Comparison of ENCODE assay signal across 17 cellular contexts in the genomic region with DNA sequence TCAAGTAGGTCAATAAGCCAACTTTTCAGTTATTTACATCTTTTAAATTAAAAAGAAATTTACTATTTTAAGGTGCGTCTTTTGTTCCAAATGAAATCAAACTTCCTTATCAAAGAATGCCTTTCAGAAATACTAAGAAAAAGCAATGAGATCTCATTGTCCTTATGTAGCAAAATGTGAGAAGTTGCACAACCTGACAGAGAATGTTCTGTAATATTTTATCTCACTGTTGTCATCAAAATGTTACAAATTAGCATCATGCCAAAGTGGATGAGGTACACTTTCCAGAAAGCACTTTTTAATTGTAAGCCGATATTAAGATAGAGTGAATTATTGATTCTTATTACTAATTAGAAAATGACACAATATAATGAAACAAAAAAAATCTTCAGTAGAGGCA. TPM values are rescaled to one million over a fixed set of nuclear protein-coding genes. Genes with fewer than 3 reads are reported as not detected.
DNase-seq lines count a peak whose midpoint lies in the region; ATAC-seq, FAIRE-seq and TF ChIP-seq lines count a peak whose summit lies in the region.
"Had no signal": no experiment of that assay in that cellular context is flagged by ENCODE, and none has a peak within 500 bp of the region (broad histone marks: within the 10 kb centered on the region; RNA-seq: fewer than 3 reads in every experiment).

No MANE protein-coding gene starts in this region.

- DNase-seq in HepG2 (ENCODE audit: low spot score) (no peak), coronary artery (ENCODE audit: low spot score) (no peak), hepatocyte (ENCODE audit: low spot score) (no peak), upper lobe of right lung (no peak), GM23338 (ENCODE audit: low spot score) (no peak)
- DNase-seq: activated gamma-delta T cell treated with Interleukin-2 at 50 U/mL for 16 hours; CD4-positive, CD25-positive, alpha-beta regulatory T cell; DND-41; left lung; naive thymus-derived CD4-positive, alpha-beta T cell; NCI-H1105; stomach; uterus had no signal

- peaks cover 37% of the 10 kb centered on the region for H3K4me1 Mint-ChIP-seq in GM23338
- H3K4me1 Mint-ChIP-seq: CD4-positive, CD25-positive, alpha-beta regulatory T cell; naive thymus-derived CD4-positive, alpha-beta T cell had no signal

- H3K4me2 ChIP-seq in HepG2 (ENCODE audit: low read depth, low read length) (no peak overlapping the region), hepatocyte (peak overlapping the region; percentile 50), GM23338 (no peak overlapping the region)

- no peaks in the 10 kb centered on the region for H3K36me3 ChIP-seq in liver (ENCODE audit: control insufficient read depth in 4 of 4, insufficient read depth in 3 of 4, low read depth in 1 of 4, low read length in 3 of 4)
- H3K36me3 ChIP-seq in HepG2 (replicated peaks in 1 of 2; ENCODE audit: control insufficient read depth in 1 of 2, insufficient read depth in 2 of 2, low read length in 2 of 2), result no peaks in the 10 kb centered on the region
- no peaks in the 10 kb centered on the region for H3K36me3 ChIP-seq in hepatocyte (replicated peaks; ENCODE audit: insufficient read depth, low read depth)
- H3K36me3 ChIP-seq in upper lobe of right lung, result no peaks in the 10 kb centered on the region
- no peaks in the 10 kb centered on the region for H3K36me3 ChIP-seq in GM23338 (ENCODE audit: insufficient read depth)
- H3K36me3 ChIP-seq: left lung, stomach, uterus had no signal

- H3F3A ChIP-seq in GM23338 (replicated peaks; ENCODE audit: low read depth), result no peaks in the 10 kb centered on the region

- no peaks in the 10 kb centered on the region; the same call in 2 of the 3 replicates for H3K9me3 Mint-ChIP-seq in GM23338

- no peak for ATAC-seq in HepG2
- ATAC-seq in upper lobe of right lung, result no peak
- ATAC-seq in GM23338, result no peak
- no peak for ATAC-seq in GM21737 (IDR thresholded peaks at IDR 0.05; ENCODE audit: unreplicated experiment)
- no peak for ATAC-seq in GM19397 (IDR thresholded peaks at IDR 0.05; ENCODE audit: unreplicated experiment)
- ATAC-seq: naive thymus-derived CD4-positive, alpha-beta T cell had no signal

- CTCF ChIA-PET in HepG2 (lab: Yijun Ruan, JAX; ENCODE audit: low intra/inter-chr PET ratio, low total read pairs), result no interaction called here

- H4K20me1 ChIP-seq in HepG2 (ENCODE audit: insufficient read depth, low read length) (no peaks in the 10 kb centered on the region), hepatocyte (ENCODE audit: insufficient read depth, poor library complexity, severe bottlenecking) (no peaks in the 10 kb centered on the region), GM23338 (replicated peaks; ENCODE audit: insufficient read depth) (peaks cover 22% of the 10 kb centered on the region; the same call in 1 of the 2 replicates)

- no peak for TF ChIP-seq POLR2A in HepG2 (IDR thresholded peaks at IDR 0.05; ENCODE audit: insufficient read depth in 1 of 2, low read depth in 2 of 2, low read length in 2 of 2)

- POLR2A ChIA-PET in HepG2 (lab: Yijun Ruan, JAX), result no interaction called here

- peaks cover 13% of the 10 kb centered on the region; the same call in 2 of the 3 replicates for H3K36me3 Mint-ChIP-seq in GM23338 (ENCODE audit: low read depth)
- H3K36me3 Mint-ChIP-seq: CD4-positive, CD25-positive, alpha-beta regulatory T cell; naive thymus-derived CD4-positive, alpha-beta T cell had no signal

- peaks cover 0 to 12% (median 10%) of the 10 kb centered on the region in 4 donors for H3K4me1 ChIP-seq in liver (ENCODE audit: control insufficient read depth in 4 of 4, insufficient read depth in 4 of 4, low read length in 3 of 4)
- no peaks in the 10 kb centered on the region for H3K4me1 ChIP-seq in HepG2 (ENCODE audit: insufficient read depth, low read length)
- H3K4me1 ChIP-seq in hepatocyte (ENCODE audit: insufficient read depth), result no peaks in the 10 kb centered on the region
- H3K4me1 ChIP-seq in upper lobe of right lung, result peaks cover 4% of the 10 kb centered on the region
- peaks cover 42% of the 10 kb centered on the region for H3K4me1 ChIP-seq in GM23338 (ENCODE audit: insufficient read depth)
- H3K4me1 ChIP-seq: stomach, uterus had no signal

- no peaks in the 10 kb centered on the region for H3K27me3 ChIP-seq in liver (ENCODE audit: control insufficient read depth in 4 of 4, insufficient read depth in 4 of 4, low read length in 3 of 4)
- no peaks in the 10 kb centered on the region for H3K27me3 ChIP-seq in HepG2 (ENCODE audit: control insufficient read depth in 1 of 2, insufficient read depth in 2 of 2, low read length in 2 of 2)
- no peaks in the 10 kb centered on the region for H3K27me3 ChIP-seq in hepatocyte
- H3K27me3 ChIP-seq in upper lobe of right lung, result no peaks in the 10 kb centered on the region
- H3K27me3 ChIP-seq in GM23338 (ENCODE audit: insufficient read depth), result no peaks in the 10 kb centered on the region
- H3K27me3 ChIP-seq: left lung, stomach, uterus had no signal

- H3K9me3 ChIP-seq in liver (ENCODE audit: control insufficient read depth in 4 of 4, low read length in 3 of 4) (peaks cover 0 to 4% (median 0%) of the 10 kb centered on the region in 4 donors), HepG2 (ENCODE audit: low read length) (peaks cover 18% of the 10 kb centered on the region), hepatocyte (ENCODE audit: low read depth) (no peaks in the 10 kb centered on the region), upper lobe of right lung (no peaks in the 10 kb centered on the region)
- H3K9me3 ChIP-seq: uterus had no signal

- in situ Hi-C loops in HepG2 (cut with HindIII; ENCODE audit: extremely low pct_ligation_motif_present, low pct_unique_long_range_greater_than_20kb), result no loop called here

- H3K9me2 ChIP-seq in hepatocyte (replicated peaks; ENCODE audit: insufficient read depth) (no peaks in the 10 kb centered on the region), GM23338 (ENCODE audit: insufficient read depth) (no peaks in the 10 kb centered on the region)

- no TSS peak for BruUV-seq in HepG2 (replicated peaks; lab: Mats Ljungman, UMichigan)

- WGBS in liver, result 41% methylated on average over 2 of the region's 2 CpGs
- WGBS in HepG2 (ENCODE audit: low lambda C conversion rate), result 27% methylated on average over 2 of the region's 2 CpGs
- 98% methylated on average over 2 of the region's 2 CpGs for WGBS in hepatocyte (ENCODE audit: low lambda C conversion rate, missing lambda C conversion rate)

- TF ChIP-seq RAD21 in liver (IDR thresholded peaks at IDR 0.05) (no peak), HepG2 (CRISPR knock-in tag; IDR thresholded peaks at IDR 0.05) (no peak)

- peak overlapping the region in 1 of 2 donors; percentile 5 for H3K9ac ChIP-seq in liver (ENCODE audit: low read depth in 1 of 2, low read length in 2 of 2)
- no peak overlapping the region for H3K9ac ChIP-seq in HepG2 (ENCODE audit: insufficient read depth, low read depth, low read length)

- intact Hi-C loops in HepG2 (cut with micrococcal nuclease; ENCODE audit: unreplicated experiment) (no loop called here), upper lobe of right lung (cut with DNase I) (no loop called here)

- no peak overlapping the region for H3K27ac Mint-ChIP-seq in GM23338
- H3K27ac Mint-ChIP-seq: CD4-positive, CD25-positive, alpha-beta regulatory T cell; naive thymus-derived CD4-positive, alpha-beta T cell; T-helper 2 cell treated with Interferon-gamma antibody and Interleukin-4, amounts not matched to agents 5 μg/mL and 100 μg/mL, for 36 hours had no signal

- H3K27me3 Mint-ChIP-seq in GM23338 (ENCODE audit: insufficient read depth, low read depth, poor library complexity), result no peaks in the 10 kb centered on the region
- H3K27me3 Mint-ChIP-seq: CD4-positive, CD25-positive, alpha-beta regulatory T cell; naive thymus-derived CD4-positive, alpha-beta T cell had no signal

- no peak overlapping the region for H3K4me3 Mint-ChIP-seq in GM23338
- H3K4me3 Mint-ChIP-seq: CD4-positive, CD25-positive, alpha-beta regulatory T cell; naive thymus-derived CD4-positive, alpha-beta T cell; T-helper 2 cell treated with Interferon-gamma antibody and Interleukin-4, amounts not matched to agents 5 μg/mL and 100 μg/mL, for 36 hours had no signal

- H3K79me2 ChIP-seq in HepG2 (ENCODE audit: insufficient read depth, low read length) (no peaks in the 10 kb centered on the region), hepatocyte (no peaks in the 10 kb centered on the region), GM23338 (replicated peaks; ENCODE audit: insufficient read depth) (peaks cover 67% of the 10 kb centered on the region)

- no peak for TF ChIP-seq CTCF in liver (IDR thresholded peaks at IDR 0.05; ENCODE audit: low read depth, low read length, missing input control)
- TF ChIP-seq CTCF in HepG2 (CRISPR knock-in tag; IDR thresholded peaks at IDR 0.05), result no peak
- TF ChIP-seq CTCF in coronary artery (IDR thresholded peaks at IDR 0.05), result no peak
- no peak for TF ChIP-seq CTCF in hepatocyte (IDR thresholded peaks at IDR 0.05; ENCODE audit: poor library complexity)
- TF ChIP-seq CTCF in upper lobe of right lung (IDR thresholded peaks at IDR 0.05), result no peak
- no peak for TF ChIP-seq CTCF in GM23338 (conservative IDR thresholded peaks at IDR 0.05; ENCODE audit: low read depth in 2 of 2)

- H3K4me3 ChIP-seq in liver (ENCODE audit: low read depth in 1 of 3, low read length in 3 of 3) (peak overlapping the region in 2 of 3 donors; percentile 2 to 11), HepG2 (replicated peaks in 1 of 3; ENCODE audit: insufficient read depth in 1 of 3, low read depth in 2 of 3, low read length in 3 of 3) (no peak overlapping the region), coronary artery (peak overlapping the region; percentile 53), hepatocyte (no peak overlapping the region), upper lobe of right lung (peak overlapping the region; percentile 29), GM23338 (no peak overlapping the region)
- H3K4me3 ChIP-seq: uterus had no signal

- FAIRE-seq in HepG2 (lab: Jason Lieb, UNC), result no peak

- no peak for TF ChIP-seq EP300 in HepG2 (IDR thresholded peaks at IDR 0.05; ENCODE audit: low read depth in 2 of 2, low read length in 2 of 2)
- no peak for TF ChIP-seq EP300 in HepG2 (CRISPR knock-in tag; IDR thresholded peaks at IDR 0.05; ENCODE audit: borderline replicate concordance)

- peak overlapping the region; percentile 16 to 38 for H3K27ac ChIP-seq in liver (ENCODE audit: low read depth in 1 of 2, low read length in 2 of 2)
- H3K27ac ChIP-seq in HepG2 (ENCODE audit: extremely low read length, insufficient read depth, low read length), result no peak overlapping the region
- H3K27ac ChIP-seq in coronary artery, result no peak overlapping the region
- no peak overlapping the region for H3K27ac ChIP-seq in hepatocyte
- H3K27ac ChIP-seq in upper lobe of right lung, result no peak overlapping the region
- H3K27ac ChIP-seq in GM23338 (ENCODE audit: low read depth), result no peak overlapping the region
- H3K27ac ChIP-seq: stomach, uterus had no signal

- H2AFZ ChIP-seq in HepG2 (ENCODE audit: low read length), result no peak overlapping the region
- no peak overlapping the region for H2AFZ ChIP-seq in hepatocyte
- H2AFZ ChIP-seq in GM23338, result no peak overlapping the region

RNA-seq across cellular contexts. Expression of gene KCNT2, which starts 50.4 kb away (rescaled TPM):
- total RNA-seq in liver, result 10 to 100 TPM in 1 of 2 donors, 1 to 10 TPM in 1; 7.5 to 11.2 TPM
- polyA plus RNA-seq in liver, result 1 to 10 TPM; 1.7 to 6.1 TPM
- total RNA-seq in HepG2 (2016; rRNA removed; fragmentation: Illumina TruSeq; extraction: Trizol), result not detected in 2 replicates
- total RNA-seq in HepG2 (2016; cell fraction: cytosol; rRNA removed; fragmentation: Illumina TruSeq; extraction: Trizol; ENCODE audit: low read depth), result not detected in 2 replicates
- total RNA-seq in HepG2 (2016; cell fraction: insoluble cytoplasmic fraction; rRNA removed; fragmentation: Illumina TruSeq; extraction: Trizol), result not detected in 2 replicates
- total RNA-seq in HepG2 (2016; cell fraction: membrane; rRNA removed; fragmentation: Illumina TruSeq; extraction: Trizol), result not detected in 2 replicates
- total RNA-seq in HepG2 (2016; cell fraction: nucleus; rRNA removed; fragmentation: Illumina TruSeq; extraction: Trizol), result not detected in 2 replicates
- polyA plus RNA-seq in HepG2 (2011; rRNA removed), result not detected in 2 replicates
- not detected in 2 replicates for polyA plus RNA-seq in HepG2 (2011; cell fraction: cytosol; rRNA removed)
- not detected in 2 replicates for polyA plus RNA-seq in HepG2 (2011; cell fraction: nucleus; rRNA removed)
- polyA plus RNA-seq in HepG2 (2012), result not detected in 2 replicates
- polyA plus RNA-seq in HepG2 (2016; cell fraction: cytosol; fragmentation: Illumina TruSeq; extraction: Trizol; ENCODE audit: low read depth), result not detected in 2 replicates
- not detected in 2 replicates for polyA plus RNA-seq in HepG2 (2016; cell fraction: insoluble cytoplasmic fraction; fragmentation: Illumina TruSeq; extraction: Trizol; ENCODE audit: low read depth)
- polyA plus RNA-seq in HepG2 (2016; cell fraction: membrane; fragmentation: Illumina TruSeq; extraction: Trizol; ENCODE audit: low read depth), result not detected in 2 replicates
- polyA plus RNA-seq in HepG2 (2016; cell fraction: nucleus; fragmentation: Illumina TruSeq; extraction: Trizol; ENCODE audit: insufficient read depth, low read depth), result not detected in 2 replicates
- 1.4 TPM in 1 of 2 replicates, not detected in the other for polyA minus RNA-seq in HepG2 (2011; rRNA and poly(A)+ RNA removed; ENCODE audit: low replicate concordance)
- not detected in 2 replicates for polyA minus RNA-seq in HepG2 (2011; cell fraction: cytosol; rRNA and poly(A)+ RNA removed)
- polyA minus RNA-seq in HepG2 (2011; cell fraction: nucleus; rRNA and poly(A)+ RNA removed), result not detected in 2 replicates
- 8.1 and 8.8 TPM in 2 replicates for total RNA-seq in hepatocyte
- polyA plus RNA-seq in hepatocyte, result 1.2 and 1.3 TPM in 2 replicates
- total RNA-seq in upper lobe of right lung, result 8.1 TPM
- total RNA-seq in GM23338 (2014; rRNA removed; shearing (Covaris generic)), result 10.1 and 13.4 TPM in 2 replicates
- 3.5 and 5.4 TPM in 2 replicates for polyA plus RNA-seq in GM23338 (2016; fragmentation: Nextera tagmentation; extraction: Ambion mirVana)
- total RNA-seq: CD4-positive, CD25-positive, alpha-beta regulatory T cell; naive thymus-derived CD4-positive, alpha-beta T cell had no signal
- polyA plus RNA-seq: CD4-positive, CD25-positive, alpha-beta regulatory T cell; naive thymus-derived CD4-positive, alpha-beta T cell had no signal

Comparison
In these comparisons a context has a peak if more than half of its experiments do, and no peak if none do; other contexts are left out.
1. H3K27ac ChIP-seq: peak in liver (2 of 2); none in HepG2 (single experiment), coronary artery (0 of 2), hepatocyte (single experiment), upper lobe of right lung (single experiment) and GM23338 (single experiment).
2. H3K4me3 ChIP-seq: peak in liver (2 of 3), coronary artery (single experiment) and upper lobe of right lung (single experiment); none in HepG2 (0 of 3), hepatocyte (single experiment) and GM23338 (single experiment).